20 cellular contexts compared by ENCODE assay signal in genomic region chr13:49271264-49271663, GRCh38. TPM values are rescaled to one million over a fixed set of nuclear protein-coding genes. Genes with fewer than 3 reads are reported as not detected.
DNase-seq lines count a peak whose midpoint lies in the region; ATAC-seq and FAIRE-seq lines count a peak whose summit lies in the region.
"Had no signal": no experiment of that assay in that cellular context is flagged by ENCODE, and none has a peak within 500 bp of the region (broad histone marks: within the 10 kb centered on the region; RNA-seq: fewer than 3 reads in every experiment).

No MANE protein-coding gene starts in this region.

- H3K9me3 Mint-ChIP-seq in activated naive CD8-positive, alpha-beta T cell treated with anti-CD3 and anti-CD28 coated beads, Interleukin-2, amount 50 U/mL, for 24 hours = no peaks in the 10 kb centered on the region
- no peaks in the 10 kb centered on the region for H3K9me3 Mint-ChIP-seq in activated naive CD8-positive, alpha-beta T cell treated with anti-CD3 and anti-CD28 coated beads for 36 hours
- no peaks in the 10 kb centered on the region for H3K9me3 Mint-ChIP-seq in stimulated activated effector memory CD8-positive, alpha-beta T cell treated with anti-CD3 and anti-CD28 coated beads, Interleukin-12 subunit alpha, Interleukin-12 subunit beta, amount 100 ng/mL, for 72 hours

- H3K36me3 Mint-ChIP-seq in activated naive CD8-positive, alpha-beta T cell treated with anti-CD3 and anti-CD28 coated beads, Interleukin-2, amount 50 U/mL, for 24 hours (ENCODE audit: low read depth) = peaks cover 11% of the 10 kb centered on the region
- H3K36me3 Mint-ChIP-seq in activated naive CD8-positive, alpha-beta T cell treated with anti-CD3 and anti-CD28 coated beads for 36 hours = peaks cover 6% of the 10 kb centered on the region
- H3K36me3 Mint-ChIP-seq in stimulated activated effector memory CD8-positive, alpha-beta T cell treated with anti-CD3 and anti-CD28 coated beads, Interleukin-12 subunit alpha, Interleukin-12 subunit beta, amount 100 ng/mL, for 72 hours = peaks cover 31% of the 10 kb centered on the region

- H3K4me1 Mint-ChIP-seq in activated naive CD8-positive, alpha-beta T cell treated with anti-CD3 and anti-CD28 coated beads, Interleukin-2, amount 50 U/mL, for 24 hours = peaks cover 17% of the 10 kb centered on the region
- peaks cover 9% of the 10 kb centered on the region for H3K4me1 Mint-ChIP-seq in activated naive CD8-positive, alpha-beta T cell treated with anti-CD3 and anti-CD28 coated beads for 36 hours
- peaks cover 6% of the 10 kb centered on the region for H3K4me1 Mint-ChIP-seq in stimulated activated effector memory CD8-positive, alpha-beta T cell treated with anti-CD3 and anti-CD28 coated beads, Interleukin-12 subunit alpha, Interleukin-12 subunit beta, amount 100 ng/mL, for 72 hours

- no peak for DNase-seq in activated naive CD8-positive, alpha-beta T cell treated with anti-CD3 and anti-CD28 coated beads, Interleukin-2, amount 50 U/mL, for 24 hours
- no peak for DNase-seq in activated naive CD8-positive, alpha-beta T cell treated with anti-CD3 and anti-CD28 coated beads for 36 hours
- no peak for DNase-seq in stimulated activated effector memory CD8-positive, alpha-beta T cell treated with anti-CD3 and anti-CD28 coated beads, Interleukin-12 subunit alpha, Interleukin-12 subunit beta, amount 100 ng/mL, for 72 hours (ENCODE audit: low spot score in 2 of 2)
- no peak for DNase-seq in hippocampal formation (lab: John Stamatoyannopoulos, UW)
- no peak for DNase-seq in GM19239 (ENCODE audit: insufficient read length, low spot score)
- no peak for DNase-seq in COR-L47 (lab: John Stamatoyannopoulos, UW)
- DNase-seq: BE2C, EL, GF-D8, IMR-90, NCI-H1105, NCI-H146, NCI-H2029 treated with DMSO at 0.1 percent for 48 hours, NCI-H226, NCI-H510A treated with DMSO at 0.1 percent for 48 hours, NCI-H748 treated with DMSO at 0.1 percent for 48 hours, SHP77 treated with DMSO at 0.1 percent for 48 hours, SK-N-SH had no signal

- no peak overlapping the region for H3K4me3 Mint-ChIP-seq in activated naive CD8-positive, alpha-beta T cell treated with anti-CD3 and anti-CD28 coated beads, Interleukin-2, amount 50 U/mL, for 24 hours
- no peak overlapping the region for H3K4me3 Mint-ChIP-seq in activated naive CD8-positive, alpha-beta T cell treated with anti-CD3 and anti-CD28 coated beads for 36 hours
- no peak overlapping the region for H3K4me3 Mint-ChIP-seq in stimulated activated effector memory CD8-positive, alpha-beta T cell treated with anti-CD3 and anti-CD28 coated beads, Interleukin-12 subunit alpha, Interleukin-12 subunit beta, amount 100 ng/mL, for 72 hours

- H3K27ac Mint-ChIP-seq in activated naive CD8-positive, alpha-beta T cell treated with anti-CD3 and anti-CD28 coated beads, Interleukin-2, amount 50 U/mL, for 24 hours = no peak overlapping the region
- H3K27ac Mint-ChIP-seq in activated naive CD8-positive, alpha-beta T cell treated with anti-CD3 and anti-CD28 coated beads for 36 hours = no peak overlapping the region
- H3K27ac Mint-ChIP-seq in stimulated activated effector memory CD8-positive, alpha-beta T cell treated with anti-CD3 and anti-CD28 coated beads, Interleukin-12 subunit alpha, Interleukin-12 subunit beta, amount 100 ng/mL, for 72 hours = no peak overlapping the region

- peak; percentile 78 for ATAC-seq in activated naive CD8-positive, alpha-beta T cell treated with anti-CD3 and anti-CD28 coated beads, Interleukin-2, amount 50 U/mL, for 24 hours
- peak; percentile 55 for ATAC-seq in HG02852 (IDR thresholded peaks at IDR 0.05; ENCODE audit: unreplicated experiment)
- ATAC-seq in stimulated activated effector memory CD8-positive, alpha-beta T cell treated with anti-CD3 and anti-CD28 coated beads, Interleukin-12 subunit alpha, Interleukin-12 subunit beta, amount 100 ng/mL, for 72 hours = peak; percentile 95

- no peaks in the 10 kb centered on the region for H3K27me3 Mint-ChIP-seq in activated naive CD8-positive, alpha-beta T cell treated with anti-CD3 and anti-CD28 coated beads, Interleukin-2, amount 50 U/mL, for 24 hours
- H3K27me3 Mint-ChIP-seq in activated naive CD8-positive, alpha-beta T cell treated with anti-CD3 and anti-CD28 coated beads for 36 hours = no peaks in the 10 kb centered on the region

- FAIRE-seq in GM19239 (lab: Jason Lieb, UNC) = no peak

RNA-seq across cellular contexts. Expression of gene CDADC1, which starts 23.5 kb away (rescaled TPM):
- total RNA-seq in activated naive CD8-positive, alpha-beta T cell treated with anti-CD3 and anti-CD28 coated beads for 36 hours = 10 to 100 TPM in 1 of 2 experiments, 1 to 10 TPM in 1; 9.3 to 10.9 TPM

RNA-seq across cellular contexts. Expression of gene MLNR, which starts 51.1 kb away (rescaled TPM):
- total RNA-seq in activated naive CD8-positive, alpha-beta T cell treated with anti-CD3 and anti-CD28 coated beads for 36 hours = not detected
- total RNA-seq: A673, IMR-90 had no signal
